In the genomic region with DNA sequence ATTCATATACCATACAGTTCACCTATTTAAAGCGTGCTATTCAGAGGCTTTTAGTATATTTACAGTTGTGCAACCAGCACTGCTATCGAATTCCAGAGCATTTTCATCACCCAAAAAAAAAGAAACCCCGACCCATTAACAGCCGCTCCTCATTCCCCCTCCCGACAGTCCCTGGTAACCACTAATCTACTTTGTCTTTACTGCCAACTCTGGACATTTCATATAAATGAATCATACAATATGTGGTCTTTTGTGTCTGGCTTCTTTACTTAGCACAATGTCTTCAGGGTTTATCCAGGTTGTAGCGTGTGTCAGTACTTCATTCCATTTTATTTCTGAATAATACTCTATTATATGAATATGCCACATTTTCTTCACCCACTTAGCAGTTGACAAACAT, we compare ENCODE assay signal across 16 cellular contexts. TPM values are rescaled to one million over a fixed set of nuclear protein-coding genes. Genes with fewer than 3 reads are reported as not detected.
A peak's percentile ranks its signal among the peaks of the same experiment; 100 is the strongest.
DNase-seq lines count a peak whose midpoint lies in the region; ATAC-seq, FAIRE-seq and TF ChIP-seq lines count a peak whose summit lies in the region.
"Had no signal": no experiment of that assay in that cellular context is flagged by ENCODE, and none has a peak within 500 bp of the region (broad histone marks: within the 10 kb centered on the region; RNA-seq: fewer than 3 reads in every experiment).

No MANE protein-coding gene starts in this region.

- TF ChIP-seq POLR2A in breast epithelium (IDR thresholded peaks at IDR 0.05) (no peak), esophagus squamous epithelium (IDR thresholded peaks at IDR 0.05) (no peak), GM18505 (IDR thresholded peaks at IDR 0.05; ENCODE audit: borderline replicate concordance, extremely low read depth, insufficient read depth, insufficient read length) (no peak)

- peaks cover 12% of the 10 kb centered on the region for H3K36me3 Mint-ChIP-seq in MCF 10A (ENCODE audit: insufficient read depth, unreplicated experiment)
- H3K36me3 Mint-ChIP-seq: natural killer cell had no signal

- CTCF ChIA-PET in MCF 10A (lab: Yijun Ruan, JAX) (interaction anchor here (0.6 to 5.4 kb wide), 20 partner anchors 13 to 756 kb away, joined by 3 to 98 read pairs (median 6); partner anchors contain the start of gene ROS1), HEK293T (lab: Yijun Ruan, JAX) (interaction anchor here (0.6 to 1.3 kb wide), 6 partner anchors 14 to 152 kb away, joined by 3 to 4 read pairs (median 3); no protein-coding TSS in a partner anchor)

- H3K27ac ChIP-seq in breast epithelium (no peak overlapping the region), ascending aorta (peak overlapping the region; percentile 56 to 63), keratinocyte (ENCODE audit: control insufficient read depth, insufficient read depth, low read length) (peak overlapping the region; percentile 86), esophagus squamous epithelium (no peak overlapping the region)
- H3K27ac ChIP-seq: 22Rv1 had no signal

- H3K4me3 ChIP-seq in breast epithelium (no peak overlapping the region), ascending aorta (peak overlapping the region in 1 of 2 donors; percentile 0), keratinocyte (ENCODE audit: control insufficient read depth in 2 of 3, extremely low read depth in 1 of 3, insufficient read depth in 2 of 3, low read depth in 1 of 3, low read length in 3 of 3) (no peak overlapping the region), esophagus squamous epithelium (no peak overlapping the region)

- FAIRE-seq in keratinocyte (lab: Jason Lieb, UNC): peak; percentile 68

- no peaks in the 10 kb centered on the region for H3K9me3 ChIP-seq in breast epithelium
- H3K9me3 ChIP-seq in ascending aorta: no peaks in the 10 kb centered on the region
- H3K9me3 ChIP-seq in keratinocyte (ENCODE audit: control insufficient read depth, low read depth, low read length): no peaks in the 10 kb centered on the region
- no peaks in the 10 kb centered on the region for H3K9me3 ChIP-seq in esophagus squamous epithelium

- no peaks in the 10 kb centered on the region for H3K9me1 ChIP-seq in keratinocyte (ENCODE audit: control insufficient read depth, extremely low read depth, insufficient read depth, low read length)

- no peak overlapping the region for H3K9ac ChIP-seq in keratinocyte (ENCODE audit: control insufficient read depth, extremely low read depth, insufficient read depth, low read length)

- peak overlapping the region; percentile 40 for H3K4me3 Mint-ChIP-seq in MCF 10A (ENCODE audit: unreplicated experiment)
- H3K4me3 Mint-ChIP-seq in stimulated activated naive CD8-positive, alpha-beta T cell treated with anti-CD3 and anti-CD28 coated beads, Interleukin-15, amount 100 ng/mL, for 72 hours: no peak overlapping the region
- H3K4me3 Mint-ChIP-seq: natural killer cell; stimulated activated naive CD8-positive, alpha-beta T cell treated with anti-CD3 and anti-CD28 coated beads, Interleukin-15, Interleukin-2, amounts not matched to agents 100 ng/mL and 50 ng/mL, for 24 hours had no signal

- H3K4me2 ChIP-seq in keratinocyte (ENCODE audit: control insufficient read depth, extremely low read depth, insufficient read depth, low read depth, low read length): peak overlapping the region; percentile 58

- dilution Hi-C loops in keratinocyte (cut with MboI; ENCODE audit: extremely low pct_ligation_motif_present, low sequenced_read_pairs): no loop called here

- DNase-seq in MCF 10A (ENCODE audit: unreplicated experiment) (peak; percentile 95), breast epithelium (ENCODE audit: low spot score in 2 of 2) (no peak), ascending aorta (ENCODE audit: low spot score in 2 of 2) (no peak), keratinocyte (ENCODE audit: low read depth, low spot score) (peak; percentile 66), esophagus squamous epithelium (lab: John Stamatoyannopoulos, UW) (no peak), HEK293T (ENCODE audit: extremely low spot score) (no peak)
- DNase-seq in stimulated activated naive CD8-positive, alpha-beta T cell treated with anti-CD3 and anti-CD28 coated beads, Interleukin-15, amount 100 ng/mL, for 72 hours: no peak
- DNase-seq: activated T-cell treated with anti-CD3 and anti-CD28 coated beads, Interleukin-2, amount 50 U/mL, for 1 hour; natural killer cell; NCI-H187 treated with DMSO at 0.1 percent for 48 hours had no signal

- POLR2A ChIA-PET in MCF 10A (lab: Yijun Ruan, JAX) (interaction anchor here (0.7 to 4.0 kb wide), 22 partner anchors 7 to 154 kb away, joined by 3 to 69 read pairs (median 4); partner anchors contain the start of genes DCBLD1, GOPC and ROS1), HEK293T (lab: Yijun Ruan, JAX) (no interaction called here)

- H3K79me2 ChIP-seq in keratinocyte (ENCODE audit: control insufficient read depth, insufficient read depth, low read length): no peaks in the 10 kb centered on the region

- H3K4me1 Mint-ChIP-seq in MCF 10A (ENCODE audit: insufficient read depth, unreplicated experiment): peaks cover 53% of the 10 kb centered on the region
- H3K4me1 Mint-ChIP-seq in stimulated activated naive CD8-positive, alpha-beta T cell treated with anti-CD3 and anti-CD28 coated beads, Interleukin-15, amount 100 ng/mL, for 72 hours: no peaks in the 10 kb centered on the region
- H3K4me1 Mint-ChIP-seq: natural killer cell had no signal

- no peaks in the 10 kb centered on the region for H3K27me3 Mint-ChIP-seq in MCF 10A (ENCODE audit: insufficient read depth, unreplicated experiment)
- peaks cover 44% of the 10 kb centered on the region for H3K27me3 Mint-ChIP-seq in stimulated activated naive CD8-positive, alpha-beta T cell treated with anti-CD3 and anti-CD28 coated beads, Interleukin-15, amount 100 ng/mL, for 72 hours

- no peak overlapping the region for H2AFZ ChIP-seq in keratinocyte (ENCODE audit: control insufficient read depth, low read length)

- BruUV-seq in MCF 10A (replicated peaks; lab: Mats Ljungman, UMichigan): no TSS peak

- H3K27me3 ChIP-seq in breast epithelium: no peaks in the 10 kb centered on the region
- H3K27me3 ChIP-seq in ascending aorta: no peaks in the 10 kb centered on the region
- H3K27me3 ChIP-seq in keratinocyte (ENCODE audit: control insufficient read depth, extremely low read depth, insufficient read depth, low read length): no peaks in the 10 kb centered on the region
- peaks cover 0 to 30% (median 0%) of the 10 kb centered on the region in 4 donors for H3K27me3 ChIP-seq in esophagus squamous epithelium

- H3K27ac Mint-ChIP-seq in MCF 10A (ENCODE audit: low read depth, unreplicated experiment): peak overlapping the region; percentile 82
- H3K27ac Mint-ChIP-seq in stimulated activated naive CD8-positive, alpha-beta T cell treated with anti-CD3 and anti-CD28 coated beads, Interleukin-15, amount 100 ng/mL, for 72 hours: peak overlapping the region in 1 of 2 donors; percentile 33
- H3K27ac Mint-ChIP-seq: natural killer cell; stimulated activated naive CD8-positive, alpha-beta T cell treated with anti-CD3 and anti-CD28 coated beads, Interleukin-15, Interleukin-2, amounts not matched to agents 100 ng/mL and 50 ng/mL, for 24 hours had no signal

- TF ChIP-seq CTCF in MCF 10A (IDR thresholded peaks at IDR 0.05; ENCODE audit: unreplicated experiment) (no peak), breast epithelium (IDR thresholded peaks at IDR 0.05) (no peak), ascending aorta (IDR thresholded peaks at IDR 0.05) (no peak), keratinocyte (optimal IDR thresholded peaks at IDR 0.05 in 1 of 3, IDR thresholded peaks at IDR 0.05 in 1 of 3, conservative IDR thresholded peaks at IDR 0.05 in 1 of 3; ENCODE audit: extremely low read depth in 1 of 3, insufficient read depth in 2 of 3, low read length in 3 of 3) (no peak), esophagus squamous epithelium (IDR thresholded peaks at IDR 0.05) (no peak)

- H3K4me1 ChIP-seq in breast epithelium (no peaks in the 10 kb centered on the region), ascending aorta (peaks cover 0 to 13% of the 10 kb centered on the region in 2 donors), keratinocyte (ENCODE audit: control insufficient read depth, extremely low read depth, insufficient read depth, low read length) (peaks cover 37% of the 10 kb centered on the region), esophagus squamous epithelium (peaks cover 0 to 17% (median 9%) of the 10 kb centered on the region in 3 donors)

- intact Hi-C loops in MCF 10A (cut with micrococcal nuclease): loop anchor here (1.0 to 10.0 kb wide), 5 partner anchors 7 to 226 kb away; partner anchors contain the start of genes NUS1 and ROS1
- intact Hi-C loops in breast epithelium (cut with DNase I; ENCODE audit: low total_unique reads): no loop called here
- intact Hi-C loops in ascending aorta (cut with DNase I): loop anchor here (1.0 to 5.0 kb wide), 2 partner anchors 108 to 229 kb away; partner anchors contain the start of gene NUS1
- intact Hi-C loops in esophagus squamous epithelium (cut with DNase I): no loop called here

- 23 to 26% methylated on average over 6 of the region's 6 CpGs for WGBS in esophagus squamous epithelium, 2 donors

- no peaks in the 10 kb centered on the region for H3K9me3 Mint-ChIP-seq in MCF 10A (ENCODE audit: unreplicated experiment)
- H3K9me3 Mint-ChIP-seq in stimulated activated naive CD8-positive, alpha-beta T cell treated with anti-CD3 and anti-CD28 coated beads, Interleukin-15, amount 100 ng/mL, for 72 hours: no peaks in the 10 kb centered on the region
- H3K9me3 Mint-ChIP-seq: natural killer cell; stimulated activated naive CD8-positive, alpha-beta T cell treated with anti-CD3 and anti-CD28 coated beads, Interleukin-15, Interleukin-2, amounts not matched to agents 100 ng/mL and 50 ng/mL, for 24 hours had no signal

- H3K36me3 ChIP-seq in breast epithelium (no peaks in the 10 kb centered on the region), ascending aorta (no peaks in the 10 kb centered on the region), keratinocyte (ENCODE audit: control insufficient read depth in 2 of 2, extremely low read depth in 1 of 2, insufficient read depth in 2 of 2, low read length in 2 of 2) (no peaks in the 10 kb centered on the region), esophagus squamous epithelium (no peaks in the 10 kb centered on the region)

- no peak for ATAC-seq in GM18505 (IDR thresholded peaks at IDR 0.05; ENCODE audit: unreplicated experiment)
- no peak for ATAC-seq in stimulated activated naive CD8-positive, alpha-beta T cell treated with anti-CD3 and anti-CD28 coated beads, Interleukin-15, amount 100 ng/mL, for 72 hours
- ATAC-seq: natural killer cell had no signal

- H4K20me1 ChIP-seq in keratinocyte (ENCODE audit: control insufficient read depth, extremely low read depth, insufficient read depth, low read length): no peaks in the 10 kb centered on the region

RNA-seq across cellular contexts. Expression of gene ROS1, which starts 23.0 kb away (rescaled TPM):
- total RNA-seq in MCF 10A (2022) (63.0 and 69.6 TPM in 2 replicates), breast epithelium (under 1 TPM in 1 of 3 donors, not detected in 2; under 0.01 TPM), ascending aorta (not detected), esophagus squamous epithelium (not detected)
- polyA plus RNA-seq in keratinocyte: 0.16 to 0.46 TPM (median 0.16 TPM) in 3 replicates
- not detected for polyA plus RNA-seq in keratinocyte (2011; ENCODE audit: low read depth)
- 0.07 and 0.08 TPM in 2 replicates for polyA plus RNA-seq in keratinocyte (2011; cell fraction: cytosol; rRNA removed)
- polyA plus RNA-seq in keratinocyte (2011; cell fraction: nucleus; rRNA removed): 0.45 and 0.50 TPM in 2 replicates
- polyA plus RNA-seq in keratinocyte (2012; ENCODE audit: low replicate concordance): 0.21 TPM in 1 of 2 replicates, not detected in the other
- polyA minus RNA-seq in keratinocyte: 0.10 to 0.49 TPM (median 0.35 TPM) in 3 replicates
- polyA minus RNA-seq in keratinocyte (2011; cell fraction: cytosol; rRNA and poly(A)+ RNA removed): not detected
- 0.63 and 1.7 TPM in 2 replicates for polyA minus RNA-seq in keratinocyte (2011; cell fraction: nucleus; rRNA and poly(A)+ RNA removed)
- total RNA-seq: cerebellum, HT-29, natural killer cell, OCI-LY7 had no signal

RNA-seq across cellular contexts. Expression of gene DCBLD1, which starts 33.7 kb away (rescaled TPM):
- total RNA-seq in MCF 10A (2022): 25.4 and 26.8 TPM in 2 replicates
- 10 to 100 TPM; 10.4 to 16.0 (median 11.8) TPM for total RNA-seq in breast epithelium
- 0.85 TPM for total RNA-seq in ascending aorta
- polyA plus RNA-seq in keratinocyte: 15.8 to 21.7 TPM (median 21.0 TPM) in 3 replicates
- polyA plus RNA-seq in keratinocyte (2011; ENCODE audit: low read depth): 24.9 TPM
- 7.7 and 10.3 TPM in 2 replicates for polyA plus RNA-seq in keratinocyte (2011; cell fraction: cytosol; rRNA removed)
- polyA plus RNA-seq in keratinocyte (2011; cell fraction: nucleus; rRNA removed): 25.4 and 31.5 TPM in 2 replicates
- 10.5 and 17.1 TPM in 2 replicates for polyA plus RNA-seq in keratinocyte (2012; ENCODE audit: low replicate concordance)
- polyA minus RNA-seq in keratinocyte: 7.9 to 19.4 TPM (median 16.5 TPM) in 3 replicates
- 20.3 TPM for polyA minus RNA-seq in keratinocyte (2011; cell fraction: cytosol; rRNA and poly(A)+ RNA removed)
- polyA minus RNA-seq in keratinocyte (2011; cell fraction: nucleus; rRNA and poly(A)+ RNA removed): 31.2 and 42.1 TPM in 2 replicates
- 10 to 100 TPM in 2 of 4 donors, 1 to 10 TPM in 2; 6.7 to 19.1 (median 10.8) TPM for total RNA-seq in esophagus squamous epithelium

Comparison
In these comparisons a context has a peak if more than half of its experiments do, and no peak if none do; other contexts are left out.
1. DNase-seq: peak in MCF 10A (single experiment) and keratinocyte (single experiment); none in breast epithelium (0 of 2), ascending aorta (0 of 2), esophagus squamous epithelium (single experiment), HEK293T (single experiment) and stimulated activated naive CD8-positive, alpha-beta T cell treated with anti-CD3 and anti-CD28 coated beads, Interleukin-15, amount 100 ng/mL, for 72 hours (0 of 2).
2. RNA of gene ROS1, which starts 23.0 kb away (total RNA-seq): 63.0 to 69.6 TPM in MCF 10A; under 0.01 TPM in breast epithelium, not detected in ascending aorta (single experiment) and not detected in esophagus squamous epithelium; every median in the first group is over 10 times any median in the second.
3. intact Hi-C loops: an anchor here in MCF 10A (1.0 to 10.0 kb wide) and ascending aorta (1.0 to 5.0 kb wide); none called in breast epithelium and esophagus squamous epithelium.
4. H3K27ac ChIP-seq: peak in ascending aorta (2 of 2) and keratinocyte (single experiment); none in breast epithelium (0 of 2) and esophagus squamous epithelium (0 of 4).